Comparison of ENCODE assay signal across 8 cellular contexts in the genomic region with DNA sequence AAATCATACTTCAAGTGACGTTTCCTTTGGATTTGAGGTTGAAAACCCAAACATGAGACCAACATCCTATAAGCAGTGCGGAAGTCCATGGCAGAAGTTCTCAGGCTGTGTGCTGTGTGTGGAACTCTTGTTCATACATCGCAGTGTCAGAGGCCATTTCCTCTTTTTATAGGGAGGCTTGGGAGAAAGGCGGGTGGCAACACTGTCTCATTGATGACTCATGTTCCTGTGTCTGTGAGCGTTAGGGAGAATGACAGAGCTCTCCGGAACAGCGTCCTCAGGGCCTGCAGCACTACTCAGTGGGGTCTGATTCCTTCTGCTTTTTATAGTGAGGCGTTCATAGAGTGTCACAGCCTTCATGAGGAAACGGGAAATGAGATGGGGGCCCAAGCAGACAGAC.
DNase-seq lines count a peak whose midpoint lies in the region; ATAC-seq and TF ChIP-seq lines count a peak whose summit lies in the region.

No MANE protein-coding gene starts in this region.

- 32 to 35% methylated on average over 7 to 9 of the region's 9 CpGs for WGBS in esophagus squamous epithelium, 2 donors

- peak overlapping the region; percentile 69 for H2AFZ ChIP-seq in HCT116 (ENCODE audit: low read depth, low read length, poor library complexity, severe bottlenecking)

- DNase-seq in Caco-2 (no peak), HCT116 (ENCODE audit: low read depth, low spot score) (peak; percentile 70), RKO (ENCODE audit: low spot score) (peak; percentile 97), esophagus squamous epithelium (lab: John Stamatoyannopoulos, UW) (peak; percentile 12), natural killer cell (no peak), NCI-H1417 (lab: John Stamatoyannopoulos, UW) (no peak), GM19240 (ENCODE audit: insufficient read length, low spot score) (no peak)
- DNase-seq in activated CD8-positive, alpha-beta memory T cell treated with anti-CD3 and anti-CD28 coated beads, Interleukin-2, amount 50 U/mL, for 4 hours = no peak

- H3K4me3 ChIP-seq in Caco-2 (ENCODE audit: low read depth, low read length) (no peak overlapping the region), HCT116 (replicated peaks in 1 of 2; ENCODE audit: low read depth in 1 of 2, low read length in 2 of 2) (no peak overlapping the region), esophagus squamous epithelium (no peak overlapping the region)

- no peaks in the 10 kb centered on the region for H3K27me3 ChIP-seq in Caco-2 (replicated peaks; ENCODE audit: control insufficient read depth, insufficient read depth, low read length)
- H3K27me3 ChIP-seq in HCT116 (ENCODE audit: insufficient read depth, low read length) = no peaks in the 10 kb centered on the region
- H3K27me3 ChIP-seq in esophagus squamous epithelium = no peaks in the 10 kb centered on the region

- H3K4me1 Mint-ChIP-seq in Caco-2 (ENCODE audit: low read depth, unreplicated experiment) (peaks cover 24% of the 10 kb centered on the region), natural killer cell (peaks cover 0 to 5% of the 10 kb centered on the region in 2 donors)

- ATAC-seq in HCT116 (peak; percentile 98), natural killer cell (peak; percentile 52 to 79 (median 54))

- peak overlapping the region; percentile 57 for H3K4me2 ChIP-seq in HCT116 (ENCODE audit: low read length)

- TF ChIP-seq POLR2A in HCT116 (IDR thresholded peaks at IDR 0.05; ENCODE audit: borderline replicate concordance, extremely low read depth, insufficient read depth, insufficient read length) (no peak), esophagus squamous epithelium (IDR thresholded peaks at IDR 0.05) (no peak)

- H3K9me2 ChIP-seq in HCT116 (ENCODE audit: insufficient read depth) = no peaks in the 10 kb centered on the region

- CTCF ChIA-PET in Caco-2 (lab: Charles Lee) (no interaction called here), HCT116 (lab: Charles Lee) (interaction anchor here (2.1 kb wide), 1 partner anchor 14 kb away, joined by 15 read pairs; no protein-coding TSS in a partner anchor)

- H3K27ac Mint-ChIP-seq in Caco-2 (ENCODE audit: unreplicated experiment) (peak overlapping the region; percentile 3), natural killer cell (peak overlapping the region in 1 of 2 donors; percentile 44)

- H4K20me1 ChIP-seq in HCT116 (ENCODE audit: insufficient read depth) = no peaks in the 10 kb centered on the region

- POLR2A ChIA-PET in Caco-2 (lab: Charles Lee) (no interaction called here), HCT116 (lab: Charles Lee) (interaction anchor here (0.6 to 1.0 kb wide), 2 partner anchors 8 to 14 kb away, joined by 3 to 4 read pairs; no protein-coding TSS in a partner anchor)

- intact Hi-C loops in Caco-2 (cut with micrococcal nuclease; ENCODE audit: unreplicated experiment) (no loop called here), HCT116 (cut with micrococcal nuclease) (no loop called here), esophagus squamous epithelium (cut with DNase I) (no loop called here), natural killer cell (cut with micrococcal nuclease) (no loop called here)

- H3K9ac ChIP-seq in HCT116 (ENCODE audit: low read length) = peak overlapping the region; percentile 30

- H3K36me3 ChIP-seq in Caco-2 (ENCODE audit: control insufficient read depth, insufficient read depth, low read length) = no peaks in the 10 kb centered on the region
- no peaks in the 10 kb centered on the region for H3K36me3 ChIP-seq in HCT116 (ENCODE audit: control insufficient read depth in 1 of 2, insufficient read depth in 2 of 2, low read length in 2 of 2)
- H3K36me3 ChIP-seq in esophagus squamous epithelium = no peaks in the 10 kb centered on the region

- H3K36me3 Mint-ChIP-seq in Caco-2 (ENCODE audit: insufficient read depth, unreplicated experiment) (no peaks in the 10 kb centered on the region), natural killer cell (no peaks in the 10 kb centered on the region)

- H3K4me3 Mint-ChIP-seq in Caco-2 (ENCODE audit: unreplicated experiment) (no peak overlapping the region), natural killer cell (no peak overlapping the region)

- H3K9me3 ChIP-seq in Caco-2 (no peaks in the 10 kb centered on the region), HCT116 (ENCODE audit: control insufficient read depth in 1 of 2, insufficient read depth in 1 of 2, low read depth in 1 of 2, low read length in 2 of 2) (no peaks in the 10 kb centered on the region), esophagus squamous epithelium (no peaks in the 10 kb centered on the region)

- RAD21 ChIA-PET in HCT116 (lab: Charles Lee; ENCODE audit: low non-redundant PET in 1 of 2, low total read pairs in 2 of 2, uncharacterized antibody in 2 of 2, unreplicated experiment in 2 of 2) = no interaction called here

- H3K27me3 Mint-ChIP-seq in Caco-2 (ENCODE audit: insufficient read depth, unreplicated experiment) = no peaks in the 10 kb centered on the region
- H3K27me3 Mint-ChIP-seq in natural killer cell (ENCODE audit: low read depth in 2 of 2) = no peaks in the 10 kb centered on the region

- TF ChIP-seq RAD21 in HCT116 (IDR thresholded peaks at IDR 0.05; ENCODE audit: low read depth) = peak; percentile 3; the same call in 1 of the 2 replicates

- H3K79me2 ChIP-seq in HCT116 (ENCODE audit: insufficient read depth, low read length) = no peaks in the 10 kb centered on the region

- TF ChIP-seq CTCF in Caco-2 (IDR thresholded peaks at IDR 0.05; ENCODE audit: insufficient read depth in 1 of 2, low read depth in 1 of 2, low read length in 1 of 2, severe bottlenecking in 1 of 2, unreplicated experiment in 1 of 2) = no peak
- TF ChIP-seq CTCF in HCT116 (IDR thresholded peaks at IDR 0.05 in 2 of 3, conservative IDR thresholded peaks at IDR 0.05 in 1 of 3; ENCODE audit: borderline replicate concordance in 1 of 3, insufficient read depth in 1 of 3, low read depth in 2 of 3, low read length in 2 of 3) = no peak
- no peak for TF ChIP-seq CTCF in esophagus squamous epithelium (IDR thresholded peaks at IDR 0.05)
- no peak for TF ChIP-seq CTCF in natural killer cell (IDR thresholded peaks at IDR 0.05)

- H3K4me1 ChIP-seq in Caco-2 (peaks cover 25% of the 10 kb centered on the region), HCT116 (ENCODE audit: control insufficient read depth in 1 of 2, insufficient read depth in 2 of 2, low read length in 2 of 2) (peaks cover 9 to 14% of the 10 kb centered on the region in 2 experiments; a peak in 3 of 4 replicates), esophagus squamous epithelium (peaks cover 0 to 20% (median 8%) of the 10 kb centered on the region in 3 donors)

- BruUV-seq in Caco-2 (replicated peaks; lab: Mats Ljungman, UMichigan) (no TSS peak), HCT116 (replicated peaks; lab: Mats Ljungman, UMichigan) (no TSS peak)

- H3K9me3 Mint-ChIP-seq in Caco-2 (ENCODE audit: unreplicated experiment) = no peaks in the 10 kb centered on the region
- peaks cover 2 to 4% of the 10 kb centered on the region in 2 donors for H3K9me3 Mint-ChIP-seq in natural killer cell

- H3K27ac ChIP-seq in HCT116 (ENCODE audit: low read depth, low read length) = peak overlapping the region; percentile 18; the same call in 1 of the 2 replicates
- peak overlapping the region in 1 of 4 donors; percentile 39 for H3K27ac ChIP-seq in esophagus squamous epithelium

TF ChIP-seq in HCT116, 20 proteins besides CTCF, POLR2A, EP300 and RAD21:
- TF ChIP-seq FOSL1 (IDR thresholded peaks at IDR 0.05; ENCODE audit: low read depth) (peak; percentile 87), SP1 (IDR thresholded peaks at IDR 0.05; ENCODE audit: low read depth) (peak; percentile 65), ELF1 (IDR thresholded peaks at IDR 0.05; ENCODE audit: borderline replicate concordance, low read depth) (no peak), POLR2AphosphoS5 (IDR thresholded peaks at IDR 0.05; ENCODE audit: low read depth, low read length) (peak; percentile 24; the same call in 1 of the 2 replicates), CBX3 (IDR thresholded peaks at IDR 0.05; ENCODE audit: low read depth) (peak; percentile 89), EZH2phosphoT487 (IDR thresholded peaks at IDR 0.05; ENCODE audit: borderline replicate concordance) (no peak), JUND (IDR thresholded peaks at IDR 0.05) (peak; percentile 86)
- TF ChIP-seq, protein P1, sequence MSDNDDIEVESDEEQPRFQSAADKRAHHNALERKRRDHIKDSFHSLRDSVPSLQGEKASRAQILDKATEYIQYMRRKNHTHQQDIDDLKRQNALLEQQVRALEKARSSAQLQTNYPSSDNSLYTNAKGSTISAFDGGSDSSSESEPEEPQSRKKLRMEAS (IDR thresholded peaks at IDR 0.05) = peak; percentile 64; the same call in 1 of the 2 replicates
TF ChIP-seq in HCT116: peak in this region for 6.

Comparison
In these comparisons a context has a peak if more than half of its experiments do, and no peak if none do; other contexts are left out.
1. DNase-seq: peak in HCT116 (single experiment), RKO (single experiment) and esophagus squamous epithelium (single experiment); none in Caco-2 (0 of 2), natural killer cell (single experiment), activated CD8-positive, alpha-beta memory T cell treated with anti-CD3 and anti-CD28 coated beads, Interleukin-2, amount 50 U/mL, for 4 hours (single experiment), NCI-H1417 (0 of 3) and GM19240 (single experiment).